ENCODE assay signal across 9 cellular contexts in genomic region chr2:159124931-159125467, GRCh38.
A peak's percentile ranks its signal among the peaks of the same experiment; 100 is the strongest.
DNase-seq lines count a peak whose midpoint lies in the region; ATAC-seq, FAIRE-seq and TF ChIP-seq lines count a peak whose summit lies in the region.
"Had no signal": no experiment of that assay in that cellular context is flagged by ENCODE, and none has a peak within 500 bp of the region (broad histone marks: within the 10 kb centered on the region; RNA-seq: fewer than 3 reads in every experiment).

No MANE protein-coding gene starts in this region.

- H3K79me2 ChIP-seq in GM23248 (ENCODE audit: insufficient read depth) = peaks cover 32% of the 10 kb centered on the region; the same call in 1 of the 2 replicates
- H3K79me2 ChIP-seq in endothelial cell of umbilical vein (ENCODE audit: control insufficient read depth, insufficient read depth, low read length) = peaks cover 50% of the 10 kb centered on the region

- WGBS in GM23248 (ENCODE audit: low coverage in 1 of 2, low lambda C conversion rate in 2 of 2, missing lambda C conversion rate in 2 of 2), 2 experiments = 63 to 66% methylated on average over 3 of the region's 3 CpGs

- no peaks in the 10 kb centered on the region for H3K9me3 ChIP-seq in GM23248 (ENCODE audit: low read depth)
- H3K9me3 ChIP-seq in Peyer's patch = no peaks in the 10 kb centered on the region
- H3K9me3 ChIP-seq in endothelial cell of umbilical vein (replicated peaks; ENCODE audit: control insufficient read depth, insufficient read depth, low read length) = no peaks in the 10 kb centered on the region

- intact Hi-C loops in endothelial cell of umbilical vein (cut with micrococcal nuclease) = loop anchor here (1.0 kb wide), 4 partner anchors 7 to 63 kb away; no protein-coding TSS in a partner anchor
- intact Hi-C loops in sciatic nerve (cut with DNase I) = no loop called here

- peak overlapping the region; percentile 86 for H3K27ac Mint-ChIP-seq in progenitor cell of endocrine pancreas
- H3K27ac Mint-ChIP-seq in glutamatergic neuron (ENCODE audit: unreplicated experiment) = no peak overlapping the region

- H3K27me3 ChIP-seq in GM23248 (replicated peaks; ENCODE audit: insufficient read depth) (no peaks in the 10 kb centered on the region), Peyer's patch (no peaks in the 10 kb centered on the region), endothelial cell of umbilical vein (ENCODE audit: control insufficient read depth in 2 of 2, insufficient read depth in 2 of 2, low read length in 2 of 2) (no peaks in the 10 kb centered on the region)

- no peak for TF ChIP-seq CTCF in Peyer's patch (IDR thresholded peaks at IDR 0.05)
- TF ChIP-seq CTCF in endothelial cell of umbilical vein (IDR thresholded peaks at IDR 0.05; ENCODE audit: extremely low read depth in 1 of 2, insufficient read depth in 1 of 2, low read depth in 1 of 2, low read length in 2 of 2) = no peak
- TF ChIP-seq CTCF in progenitor cell of endocrine pancreas (IDR thresholded peaks at IDR 0.05; ENCODE audit: unreplicated experiment) = no peak
- TF ChIP-seq CTCF in glutamatergic neuron (IDR thresholded peaks at IDR 0.05; ENCODE audit: partially characterized antibody, unreplicated experiment) = no peak

- FAIRE-seq in endothelial cell of umbilical vein (lab: Jason Lieb, UNC) (no peak), frontal cortex (lab: Jason Lieb, UNC) (no peak)

- POLR2A ChIA-PET in endothelial cell of umbilical vein (lab: Charles Lee) = interaction anchor here (0.5 to 1.2 kb wide), 6 partner anchors 8 to 145 kb away, joined by 3 to 4 read pairs (median 4); no protein-coding TSS in a partner anchor

- H3K27me3 Mint-ChIP-seq in progenitor cell of endocrine pancreas (no peaks in the 10 kb centered on the region), glutamatergic neuron (ENCODE audit: unreplicated experiment) (peaks cover 2% of the 10 kb centered on the region)

- H4K20me1 ChIP-seq in GM23248 (ENCODE audit: insufficient read depth) (no peaks in the 10 kb centered on the region), endothelial cell of umbilical vein (replicated peaks; ENCODE audit: control insufficient read depth, extremely low read depth, insufficient read depth, low read length) (no peaks in the 10 kb centered on the region)

- no peak overlapping the region for H3K4me3 ChIP-seq in GM23248
- no peak overlapping the region for H3K4me3 ChIP-seq in Peyer's patch
- H3K4me3 ChIP-seq in endothelial cell of umbilical vein (replicated peaks in 1 of 3; ENCODE audit: insufficient read depth in 1 of 3, low read depth in 1 of 3, low read length in 3 of 3) = no peak overlapping the region

- H3K9me1 ChIP-seq in endothelial cell of umbilical vein (replicated peaks; ENCODE audit: control insufficient read depth, extremely low read depth, insufficient read depth, low read length) = no peaks in the 10 kb centered on the region

- BruUV-seq in endothelial cell of umbilical vein (replicated peaks; lab: Mats Ljungman, UMichigan) = TSS peak; percentile 9

- in situ Hi-C loops in GM23248 (cut with MboI) = no loop called here

- H3F3A ChIP-seq in GM23248 (ENCODE audit: insufficient read depth) = peaks cover 35% of the 10 kb centered on the region

- no peak for TF ChIP-seq POLR2A in Peyer's patch (IDR thresholded peaks at IDR 0.05)
- no peak for TF ChIP-seq POLR2A in endothelial cell of umbilical vein (IDR thresholded peaks at IDR 0.05; ENCODE audit: low read depth, low read length)

- H3K36me3 Mint-ChIP-seq in progenitor cell of endocrine pancreas (ENCODE audit: insufficient read depth) (peaks cover 5% of the 10 kb centered on the region), glutamatergic neuron (ENCODE audit: unreplicated experiment) (no peaks in the 10 kb centered on the region)

- peak overlapping the region; percentile 71; the same call in 1 of the 2 replicates for H2AFZ ChIP-seq in GM23248
- H2AFZ ChIP-seq in endothelial cell of umbilical vein (ENCODE audit: low read depth, low read length) = no peak overlapping the region

- H3K4me1 Mint-ChIP-seq in progenitor cell of endocrine pancreas (ENCODE audit: low read depth) = peaks cover 24% of the 10 kb centered on the region
- H3K4me1 Mint-ChIP-seq in glutamatergic neuron (ENCODE audit: low read depth, unreplicated experiment) = peaks cover 18% of the 10 kb centered on the region

- no peak for ATAC-seq in sciatic nerve

- H3K27ac ChIP-seq in GM23248 (peak overlapping the region; percentile 82), Peyer's patch (peak overlapping the region in 3 of 4 donors; percentile 14 to 82 (median 77)), endothelial cell of umbilical vein (ENCODE audit: insufficient read depth, low read depth, low read length) (peak overlapping the region; percentile 84)
- H3K27ac ChIP-seq: KMS-11 had no signal

- H3K36me3 ChIP-seq in GM23248 (ENCODE audit: low read depth) = no peaks in the 10 kb centered on the region
- no peaks in the 10 kb centered on the region for H3K36me3 ChIP-seq in Peyer's patch
- peaks cover 0 to 4% of the 10 kb centered on the region in 2 experiments for H3K36me3 ChIP-seq in endothelial cell of umbilical vein (ENCODE audit: control insufficient read depth in 2 of 2, extremely low read depth in 1 of 2, insufficient read depth in 2 of 2, low read length in 2 of 2)

- DNase-seq in GM23248 (peak; percentile 26), Peyer's patch (peak in 1 of 3 donors; percentile 55), endothelial cell of umbilical vein (ENCODE audit: low read depth, low spot score) (peak; percentile 74), progenitor cell of endocrine pancreas (ENCODE audit: low spot score, unreplicated experiment) (no peak), sciatic nerve (ENCODE audit: low spot score) (no peak), SHP77 treated with DMSO at 0.1 percent for 48 hours (lab: John Stamatoyannopoulos, UW) (no peak), frontal cortex (ENCODE audit: low spot score in 2 of 2) (no peak), glutamatergic neuron (no peak)

- H3K9me2 ChIP-seq in GM23248 (ENCODE audit: insufficient read depth) = no peaks in the 10 kb centered on the region

- CTCF ChIA-PET in endothelial cell of umbilical vein (lab: Charles Lee) = interaction anchor here (0.6 to 4.0 kb wide), 16 partner anchors 8 to 222 kb away, joined by 3 to 35 read pairs (median 4); no protein-coding TSS in a partner anchor

- H3K4me1 ChIP-seq in GM23248 (ENCODE audit: insufficient read depth) = peaks cover 34% of the 10 kb centered on the region
- H3K4me1 ChIP-seq in Peyer's patch = peaks cover 0 to 30% (median 11%) of the 10 kb centered on the region in 4 donors
- peaks cover 40% of the 10 kb centered on the region for H3K4me1 ChIP-seq in endothelial cell of umbilical vein (ENCODE audit: control insufficient read depth, extremely low read depth, insufficient read depth, low read length)

- H3K4me3 Mint-ChIP-seq in progenitor cell of endocrine pancreas (ENCODE audit: low read depth) = no peak overlapping the region
- no peak overlapping the region for H3K4me3 Mint-ChIP-seq in glutamatergic neuron (ENCODE audit: unreplicated experiment)

- H3K9me3 Mint-ChIP-seq in progenitor cell of endocrine pancreas (ENCODE audit: low read depth) = no peaks in the 10 kb centered on the region
- H3K9me3 Mint-ChIP-seq in glutamatergic neuron (ENCODE audit: unreplicated experiment) = peaks cover 2% of the 10 kb centered on the region

- dilution Hi-C loops in endothelial cell of umbilical vein (cut with MboI; ENCODE audit: extremely low pct_ligation_motif_present, low sequenced_read_pairs) = no loop called here

- H3K4me2 ChIP-seq in GM23248 (ENCODE audit: unreplicated experiment) = peak overlapping the region; percentile 25
- H3K4me2 ChIP-seq in endothelial cell of umbilical vein (ENCODE audit: insufficient read depth, low read length) = peak overlapping the region; percentile 45
- H3K4me2 ChIP-seq: KMS-11 had no signal

- peak overlapping the region; percentile 76 for H3K9ac ChIP-seq in GM23248
- peak overlapping the region; percentile 54 for H3K9ac ChIP-seq in endothelial cell of umbilical vein (replicated peaks; ENCODE audit: extremely low read depth, insufficient read depth, low read length)
- H3K9ac ChIP-seq: KMS-11 had no signal

TF ChIP-seq in endothelial cell of umbilical vein, 7 proteins besides CTCF, POLR2A, EP300 and RAD21:
- no peak for TF ChIP-seq MAX (IDR thresholded peaks at IDR 0.05; ENCODE audit: insufficient read depth, insufficient read length)
- TF ChIP-seq POLR2AphosphoS5 (IDR thresholded peaks at IDR 0.05; ENCODE audit: insufficient read depth, low read depth, low read length) = no peak
- no peak for TF ChIP-seq GATA2 (IDR thresholded peaks at IDR 0.05; ENCODE audit: insufficient read depth, insufficient read length, low read depth, low read length)
- TF ChIP-seq JUN (IDR thresholded peaks at IDR 0.05; ENCODE audit: borderline replicate concordance, insufficient read depth, insufficient read length, low read depth) = no peak
- TF ChIP-seq EZH2 (IDR thresholded peaks at IDR 0.05; ENCODE audit: borderline replicate concordance, low read depth, low read length, severe bottlenecking) = no peak
- no peak for TF ChIP-seq FOS (IDR thresholded peaks at IDR 0.05; ENCODE audit: borderline replicate concordance, insufficient read depth, low read length)
- no peak for TF ChIP-seq MYC (IDR thresholded peaks at IDR 0.05; ENCODE audit: low read depth, low read length)
TF ChIP-seq in endothelial cell of umbilical vein: peak in this region for 0.

Comparison
In these comparisons a context has a peak if more than half of its experiments do, and no peak if none do; other contexts are left out.
1. DNase-seq: peak in GM23248 (single experiment) and endothelial cell of umbilical vein (single experiment); none in progenitor cell of endocrine pancreas (single experiment), sciatic nerve (single experiment), SHP77 treated with DMSO at 0.1 percent for 48 hours (single experiment), frontal cortex (0 of 2) and glutamatergic neuron (single experiment).
2. Peak in every context shown above with its lines, with median percentiles within 50 percentile points of each other: H3K27ac ChIP-seq.